8 cellular contexts compared by ENCODE assay signal in genomic region chr7:135977742-135978066, GRCh38. TPM values are rescaled to one million over a fixed set of nuclear protein-coding genes. Genes with fewer than 3 reads are reported as not detected.
DNase-seq lines count a peak whose midpoint lies in the region; ATAC-seq and TF ChIP-seq lines count a peak whose summit lies in the region.

No MANE protein-coding gene starts in this region.

- peaks cover 52% of the 10 kb centered on the region for H3K4me1 Mint-ChIP-seq in activated T-helper 17 cell treated with anti-CD3 and anti-CD28 coated beads, Interleukin-2, amount 50 U/mL, for 72 hours
- H3K4me1 Mint-ChIP-seq in stimulated activated naive B cell treated with anti-CD40 and anti-IgM and Interleukin-4, amounts not matched to agents 10 μg/mL and 1 μg/mL and 100 μg/mL, for 72 hours: peaks cover 44 to 66% of the 10 kb centered on the region in 2 donors

- TF ChIP-seq CTCF in GM13977 (IDR thresholded peaks at IDR 0.05; ENCODE audit: extremely low read depth, insufficient read depth, missing control alignments): no peak

- no peaks in the 10 kb centered on the region for H3K27me3 Mint-ChIP-seq in activated T-helper 17 cell treated with anti-CD3 and anti-CD28 coated beads, Interleukin-2, amount 50 U/mL, for 72 hours
- H3K27me3 Mint-ChIP-seq in stimulated activated naive B cell treated with anti-CD40 and anti-IgM and Interleukin-4, amounts not matched to agents 10 μg/mL and 1 μg/mL and 100 μg/mL, for 72 hours: no peaks in the 10 kb centered on the region

- in situ Hi-C loops in GM13977 (cut with MboI; ENCODE audit: low pct_unique_long_range_greater_than_20kb, low sequenced_read_pairs, unreplicated experiment): no loop called here

- ATAC-seq in activated T-helper 17 cell treated with anti-CD3 and anti-CD28 coated beads, Interleukin-2, amount 50 U/mL, for 72 hours (replicated peaks): no peak
- ATAC-seq in stimulated activated naive B cell treated with anti-CD40 and anti-IgM and Interleukin-4, amounts not matched to agents 10 μg/mL and 1 μg/mL and 100 μg/mL, for 72 hours (replicated peaks): no peak
- ATAC-seq in HG03045 (IDR thresholded peaks at IDR 0.05; ENCODE audit: unreplicated experiment): no peak

- H3K9me3 Mint-ChIP-seq in activated T-helper 17 cell treated with anti-CD3 and anti-CD28 coated beads, Interleukin-2, amount 50 U/mL, for 72 hours: no peaks in the 10 kb centered on the region
- H3K9me3 Mint-ChIP-seq in stimulated activated naive B cell treated with anti-CD40 and anti-IgM and Interleukin-4, amounts not matched to agents 10 μg/mL and 1 μg/mL and 100 μg/mL, for 72 hours: no peaks in the 10 kb centered on the region

- no peaks in the 10 kb centered on the region for H3K36me3 ChIP-seq in iPS-15b (ENCODE audit: control insufficient read depth, insufficient read depth, low read length)

- no peaks in the 10 kb centered on the region for H3K9me3 ChIP-seq in iPS-15b (ENCODE audit: control insufficient read depth, insufficient read depth, low read length)

- peaks cover 2% of the 10 kb centered on the region for H3K4me1 ChIP-seq in iPS-15b (ENCODE audit: control insufficient read depth, insufficient read depth, low read length)

- DNase-seq in NCI-H2029 treated with DMSO at 0.1 percent for 48 hours (lab: John Stamatoyannopoulos, UW) (peak; percentile 74), NCI-H2029 (lab: John Stamatoyannopoulos, UW) (no peak), RPMI8226 (no peak), GM13977 (ENCODE audit: low spot score) (no peak)
- DNase-seq in stimulated activated naive B cell treated with anti-CD40 and anti-IgM and Interleukin-4, amounts not matched to agents 10 μg/mL and 1 μg/mL and 100 μg/mL, for 72 hours: no peak

- H3K4me3 Mint-ChIP-seq in activated T-helper 17 cell treated with anti-CD3 and anti-CD28 coated beads, Interleukin-2, amount 50 U/mL, for 72 hours: peak overlapping the region; percentile 91
- H3K4me3 Mint-ChIP-seq in stimulated activated naive B cell treated with anti-CD40 and anti-IgM and Interleukin-4, amounts not matched to agents 10 μg/mL and 1 μg/mL and 100 μg/mL, for 72 hours: peak overlapping the region; percentile 95

- H3K36me3 Mint-ChIP-seq in activated T-helper 17 cell treated with anti-CD3 and anti-CD28 coated beads, Interleukin-2, amount 50 U/mL, for 72 hours (ENCODE audit: low read depth): peaks cover 44% of the 10 kb centered on the region
- H3K36me3 Mint-ChIP-seq in stimulated activated naive B cell treated with anti-CD40 and anti-IgM and Interleukin-4, amounts not matched to agents 10 μg/mL and 1 μg/mL and 100 μg/mL, for 72 hours: peaks cover 7 to 22% of the 10 kb centered on the region in 2 donors

- H3K4me3 ChIP-seq in iPS-15b (ENCODE audit: low read depth, low read length): peak overlapping the region; percentile 86

- H3K9ac ChIP-seq in iPS-15b (ENCODE audit: low read depth, low read length): no peak overlapping the region

- H3K27me3 ChIP-seq in iPS-15b (ENCODE audit: control insufficient read depth, insufficient read depth, low read length): no peaks in the 10 kb centered on the region

- H3K27ac Mint-ChIP-seq in activated T-helper 17 cell treated with anti-CD3 and anti-CD28 coated beads, Interleukin-2, amount 50 U/mL, for 72 hours: peak overlapping the region; percentile 94
- no peak overlapping the region for H3K27ac Mint-ChIP-seq in stimulated activated naive B cell treated with anti-CD40 and anti-IgM and Interleukin-4, amounts not matched to agents 10 μg/mL and 1 μg/mL and 100 μg/mL, for 72 hours

RNA-seq across cellular contexts. Expression of gene MTPN, which starts 0.5 kb away (rescaled TPM):
- 100 to 1,000 TPM in 1 of 2 donors, 10 to 100 TPM in 1; 99.7 to 149 TPM for total RNA-seq in activated T-helper 17 cell treated with anti-CD3 and anti-CD28 coated beads, Interleukin-2, amount 50 U/mL, for 72 hours
